Comparison of ENCODE assay signal across 8 cellular contexts in the genomic region with DNA sequence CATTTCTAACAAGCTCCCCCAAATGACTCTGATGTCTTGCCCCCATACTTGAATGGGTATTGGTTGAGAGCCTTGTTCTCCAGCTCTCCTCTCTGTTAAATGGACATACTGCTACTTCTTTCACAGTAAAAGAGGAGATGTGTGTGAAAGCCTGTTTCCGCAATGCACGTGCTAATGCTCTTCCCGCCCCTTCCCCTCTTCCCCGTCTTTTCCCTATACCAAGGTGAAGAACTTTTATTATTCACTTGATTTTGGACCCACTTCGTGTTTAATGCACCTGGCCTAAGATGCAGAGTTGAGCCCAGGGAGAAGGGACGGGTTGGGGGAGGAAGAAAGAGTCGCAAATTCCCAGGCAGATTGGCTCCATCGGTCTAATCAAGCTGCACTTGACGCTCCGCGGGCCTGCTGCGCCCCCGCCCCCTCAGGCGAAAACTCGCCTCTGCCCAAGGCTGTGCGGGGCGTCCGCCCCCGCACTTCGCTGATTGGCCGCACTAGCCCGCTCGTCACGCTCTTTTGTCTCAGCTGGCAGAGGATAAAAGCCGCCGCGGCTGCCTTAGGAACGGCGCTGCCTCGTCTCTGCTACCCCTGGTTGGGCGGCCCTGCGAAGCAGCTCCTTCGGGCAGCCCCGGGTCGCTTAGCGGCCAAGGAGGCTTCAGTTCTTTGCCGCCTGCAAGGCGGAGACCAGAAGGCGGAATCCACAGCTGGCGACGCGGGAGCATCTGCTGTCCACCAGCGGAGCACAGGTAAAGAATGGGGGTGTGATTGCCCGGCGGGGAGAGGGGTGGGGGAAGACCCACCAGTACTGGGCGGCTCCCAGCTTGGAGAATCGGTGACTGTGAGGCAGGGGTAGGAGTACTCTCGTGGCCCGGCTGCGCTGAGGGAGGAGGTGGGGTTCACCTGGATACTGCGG. TPM values are rescaled to one million over a fixed set of nuclear protein-coding genes. Genes with fewer than 3 reads are reported as not detected.
A peak's percentile ranks its signal among the peaks of the same experiment; 100 is the strongest.
DNase-seq lines count a peak whose midpoint lies in the region; ATAC-seq lines count a peak whose summit lies in the region.

TSS of gene ZCCHC12 (plus strand) at position 562 of the 910 bp plus-strand sequence. CDS start 1,421 bp downstream, outside the sequence.

- no peak within 1 kb of the TSS for H3K27ac Mint-ChIP-seq in dendritic cell treated with granulocyte-macrophage colony-stimulating factor and Interleukin-4, amounts not matched to agents 40 ng/mL and 50 ng/mL, for 4 days
- H3K27ac Mint-ChIP-seq in stimulated activated memory B cell treated with anti-CD40 and anti-IgM and Interleukin-4, amounts not matched to agents 10 μg/mL and 1 μg/mL and 100 μg/mL, for 72 hours = peak within 1 kb of the TSS; percentile 71

- intact Hi-C loops in dendritic cell treated with granulocyte-macrophage colony-stimulating factor and Interleukin-4, amounts not matched to agents 40 ng/mL and 50 ng/mL, for 4 days (cut with micrococcal nuclease) = no loop called here

- H3K4me3 Mint-ChIP-seq in dendritic cell treated with granulocyte-macrophage colony-stimulating factor and Interleukin-4, amounts not matched to agents 40 ng/mL and 50 ng/mL, for 4 days = peak within 1 kb of the TSS; percentile 68
- H3K4me3 Mint-ChIP-seq in stimulated activated memory B cell treated with anti-CD40 and anti-IgM and Interleukin-4, amounts not matched to agents 10 μg/mL and 1 μg/mL and 100 μg/mL, for 72 hours = peak within 1 kb of the TSS; percentile 86

- no peaks in the 10 kb centered on the region for H3K36me3 Mint-ChIP-seq in dendritic cell treated with granulocyte-macrophage colony-stimulating factor and Interleukin-4, amounts not matched to agents 40 ng/mL and 50 ng/mL, for 4 days (ENCODE audit: low read depth)
- no peaks in the 10 kb centered on the region for H3K36me3 Mint-ChIP-seq in stimulated activated memory B cell treated with anti-CD40 and anti-IgM and Interleukin-4, amounts not matched to agents 10 μg/mL and 1 μg/mL and 100 μg/mL, for 72 hours

- H3K4me1 Mint-ChIP-seq in dendritic cell treated with granulocyte-macrophage colony-stimulating factor and Interleukin-4, amounts not matched to agents 40 ng/mL and 50 ng/mL, for 4 days (ENCODE audit: low read depth) = peaks cover 25% of the 10 kb centered on the region
- H3K4me1 Mint-ChIP-seq in stimulated activated memory B cell treated with anti-CD40 and anti-IgM and Interleukin-4, amounts not matched to agents 10 μg/mL and 1 μg/mL and 100 μg/mL, for 72 hours = peaks cover 30% of the 10 kb centered on the region

- H3K27me3 Mint-ChIP-seq in dendritic cell treated with granulocyte-macrophage colony-stimulating factor and Interleukin-4, amounts not matched to agents 40 ng/mL and 50 ng/mL, for 4 days = peaks cover 60% of the 10 kb centered on the region
- peaks cover 49% of the 10 kb centered on the region for H3K27me3 Mint-ChIP-seq in stimulated activated memory B cell treated with anti-CD40 and anti-IgM and Interleukin-4, amounts not matched to agents 10 μg/mL and 1 μg/mL and 100 μg/mL, for 72 hours

- peak; percentile 24 for DNase-seq in DMS153 (lab: John Stamatoyannopoulos, UW)
- no peak for DNase-seq in DMS153 treated with DMSO at 0.1 percent for 48 hours (lab: John Stamatoyannopoulos, UW; ENCODE audit: unreplicated experiment)
- peak; percentile 86 for DNase-seq in NCI-H146 (lab: John Stamatoyannopoulos, UW)
- DNase-seq in activated CD4-positive, alpha-beta T cell treated with anti-CD3 and anti-CD28 coated beads for 4 hours = peak; percentile 33
- peak; percentile 26 to 29 for DNase-seq in lung microvascular endothelial cell (ENCODE audit: low read depth in 2 of 2)

- peak; percentile 75 for ATAC-seq in stimulated activated memory B cell treated with anti-CD40 and anti-IgM and Interleukin-4, amounts not matched to agents 10 μg/mL and 1 μg/mL and 100 μg/mL, for 72 hours
- ATAC-seq in HG03521 (IDR thresholded peaks at IDR 0.05; ENCODE audit: unreplicated experiment) = no peak

- no peaks in the 10 kb centered on the region for H3K9me3 Mint-ChIP-seq in dendritic cell treated with granulocyte-macrophage colony-stimulating factor and Interleukin-4, amounts not matched to agents 40 ng/mL and 50 ng/mL, for 4 days
- H3K9me3 Mint-ChIP-seq in stimulated activated memory B cell treated with anti-CD40 and anti-IgM and Interleukin-4, amounts not matched to agents 10 μg/mL and 1 μg/mL and 100 μg/mL, for 72 hours = no peaks in the 10 kb centered on the region

RNA-seq across cellular contexts. Expression of gene ZCCHC12, which starts in this region (rescaled TPM):
- total RNA-seq in lung microvascular endothelial cell = under 0.01 TPM in 1 of 2 replicates, not detected in the other

Comparison
In these comparisons a context has a peak if more than half of its experiments do, and no peak if none do; other contexts are left out.
1. Peak in DNase-seq in lung microvascular endothelial cell; RNA of the gene not detected or under 1 TPM.